Comparison of ENCODE assay signal across 20 cellular contexts in genomic region chr1:21564521-21565095, GRCh38. TPM values are rescaled to one million over a fixed set of nuclear protein-coding genes. Genes with fewer than 3 reads are reported as not detected.
DNase-seq lines count a peak whose midpoint lies in the region; ATAC-seq lines count a peak whose summit lies in the region.
"Had no signal": no experiment of that assay in that cellular context is flagged by ENCODE, and none has a peak within 500 bp of the region (broad histone marks: within the 10 kb centered on the region; RNA-seq: fewer than 3 reads in every experiment).

No MANE protein-coding gene starts in this region.

- no peaks in the 10 kb centered on the region for H3K36me3 Mint-ChIP-seq in stimulated activated effector memory CD8-positive, alpha-beta T cell treated with anti-CD3 and anti-CD28 coated beads, Interleukin-12 subunit alpha, Interleukin-12 subunit beta, amount 100 ng/mL, for 72 hours
- no peaks in the 10 kb centered on the region for H3K36me3 Mint-ChIP-seq in activated naive CD4-positive, alpha-beta T cell treated with anti-CD3 and anti-CD28 coated beads, Interleukin-2, amount 50 U/mL, for 72 hours
- H3K36me3 Mint-ChIP-seq in stimulated activated memory B cell treated with anti-CD40 and anti-IgM and Interleukin-4, amounts not matched to agents 10 μg/mL and 1 μg/mL and 100 μg/mL, for 72 hours = peaks cover 5% of the 10 kb centered on the region

- H3K4me3 Mint-ChIP-seq in stimulated activated effector memory CD8-positive, alpha-beta T cell treated with anti-CD3 and anti-CD28 coated beads, Interleukin-12 subunit alpha, Interleukin-12 subunit beta, amount 100 ng/mL, for 72 hours = no peak overlapping the region
- no peak overlapping the region for H3K4me3 Mint-ChIP-seq in stimulated activated memory B cell treated with anti-CD40 and anti-IgM and Interleukin-4, amounts not matched to agents 10 μg/mL and 1 μg/mL and 100 μg/mL, for 72 hours
- H3K4me3 Mint-ChIP-seq: activated naive CD4-positive, alpha-beta T cell treated with anti-CD3 and anti-CD28 coated beads for 36 hours had no signal

- DNase-seq in Right ventricle myocardium superior (peak; percentile 8), Right ventricle myocardium inferior (ENCODE audit: missing footprints) (no peak), adipocyte (ENCODE audit: low read depth) (no peak), left lobe of liver (ENCODE audit: low spot score) (no peak)
- DNase-seq in stimulated activated effector memory CD8-positive, alpha-beta T cell treated with anti-CD3 and anti-CD28 coated beads, Interleukin-12 subunit alpha, Interleukin-12 subunit beta, amount 100 ng/mL, for 72 hours (ENCODE audit: low spot score in 2 of 2) = no peak
- DNase-seq in activated naive CD4-positive, alpha-beta T cell treated with anti-CD3 and anti-CD28 coated beads, Interleukin-2, amount 50 U/mL, for 72 hours (ENCODE audit: low spot score in 2 of 2) = no peak
- DNase-seq: activated CD8-positive, alpha-beta memory T cell treated with anti-CD3 and anti-CD28 coated beads for 24 hours; activated naive CD4-positive, alpha-beta T cell treated with anti-CD3 and anti-CD28 coated beads for 36 hours; activated T-cell treated with anti-CD3 and anti-CD28 coated beads, Interleukin-2, amount 50 U/mL, for 48 hours; effector memory CD4-positive, alpha-beta T cell; GDM1; mucosa of descending colon; NCI-H1092; NCI-H2081 treated with DMSO at 0.1 percent for 48 hours; stimulated activated CD4-positive, alpha-beta T cell treated with anti-CD3 and anti-CD28 coated beads, Interleukin-15, amount 100 ng/mL, for 24 hours; T1000 had no signal

- ATAC-seq in Right ventricle myocardium superior (ENCODE audit: poor library complexity) = no peak
- no peak for ATAC-seq in Right ventricle myocardium inferior
- peak; percentile 39 for ATAC-seq in left lobe of liver
- peak; percentile 22 for ATAC-seq in stimulated activated effector memory CD8-positive, alpha-beta T cell treated with anti-CD3 and anti-CD28 coated beads, Interleukin-12 subunit alpha, Interleukin-12 subunit beta, amount 100 ng/mL, for 72 hours
- no peak for ATAC-seq in activated naive CD4-positive, alpha-beta T cell treated with anti-CD3 and anti-CD28 coated beads, Interleukin-2, amount 50 U/mL, for 72 hours
- ATAC-seq in HG03039 (IDR thresholded peaks at IDR 0.05; ENCODE audit: unreplicated experiment) = no peak
- ATAC-seq in stimulated activated memory B cell treated with anti-CD40 and anti-IgM and Interleukin-4, amounts not matched to agents 10 μg/mL and 1 μg/mL and 100 μg/mL, for 72 hours = no peak
- ATAC-seq: mucosa of descending colon had no signal

- no peaks in the 10 kb centered on the region for H3K9me3 Mint-ChIP-seq in stimulated activated effector memory CD8-positive, alpha-beta T cell treated with anti-CD3 and anti-CD28 coated beads, Interleukin-12 subunit alpha, Interleukin-12 subunit beta, amount 100 ng/mL, for 72 hours
- no peaks in the 10 kb centered on the region for H3K9me3 Mint-ChIP-seq in activated naive CD4-positive, alpha-beta T cell treated with anti-CD3 and anti-CD28 coated beads, Interleukin-2, amount 50 U/mL, for 72 hours
- no peaks in the 10 kb centered on the region for H3K9me3 Mint-ChIP-seq in stimulated activated memory B cell treated with anti-CD40 and anti-IgM and Interleukin-4, amounts not matched to agents 10 μg/mL and 1 μg/mL and 100 μg/mL, for 72 hours
- H3K9me3 Mint-ChIP-seq: activated naive CD4-positive, alpha-beta T cell treated with anti-CD3 and anti-CD28 coated beads for 36 hours had no signal

- H3K9me3 ChIP-seq in adipocyte (ENCODE audit: control insufficient read depth, low read length) = no peaks in the 10 kb centered on the region
- H3K9me3 ChIP-seq: heart left ventricle, mucosa of descending colon had no signal

- intact Hi-C loops in Right ventricle myocardium superior (cut with DNase I) = no loop called here
- intact Hi-C loops in Right ventricle myocardium inferior (cut with DNase I) = no loop called here

- no peaks in the 10 kb centered on the region for H3K27me3 Mint-ChIP-seq in stimulated activated memory B cell treated with anti-CD40 and anti-IgM and Interleukin-4, amounts not matched to agents 10 μg/mL and 1 μg/mL and 100 μg/mL, for 72 hours

- H3K36me3 ChIP-seq in adipocyte (ENCODE audit: control insufficient read depth, insufficient read depth, low read length, severe bottlenecking) = no peaks in the 10 kb centered on the region
- H3K36me3 ChIP-seq: heart left ventricle had no signal

- H3K4me1 Mint-ChIP-seq in stimulated activated effector memory CD8-positive, alpha-beta T cell treated with anti-CD3 and anti-CD28 coated beads, Interleukin-12 subunit alpha, Interleukin-12 subunit beta, amount 100 ng/mL, for 72 hours = no peaks in the 10 kb centered on the region
- no peaks in the 10 kb centered on the region for H3K4me1 Mint-ChIP-seq in stimulated activated memory B cell treated with anti-CD40 and anti-IgM and Interleukin-4, amounts not matched to agents 10 μg/mL and 1 μg/mL and 100 μg/mL, for 72 hours

- H3K4me3 ChIP-seq in adipocyte (ENCODE audit: low read length) = no peak overlapping the region
- H3K4me3 ChIP-seq: heart left ventricle, mucosa of descending colon had no signal

- H3K9ac ChIP-seq in adipocyte (ENCODE audit: low read length) = peak overlapping the region; percentile 4
- H3K9ac ChIP-seq: KMS-11 had no signal

- peaks cover 32% of the 10 kb centered on the region for H3K4me1 ChIP-seq in adipocyte (ENCODE audit: control insufficient read depth, insufficient read depth, low read length)

- H3K27me3 ChIP-seq in adipocyte (replicated peaks; ENCODE audit: control insufficient read depth, insufficient read depth, low read length) = no peaks in the 10 kb centered on the region
- H3K27me3 ChIP-seq: heart left ventricle had no signal

- no peak overlapping the region for H3K27ac Mint-ChIP-seq in stimulated activated effector memory CD8-positive, alpha-beta T cell treated with anti-CD3 and anti-CD28 coated beads, Interleukin-12 subunit alpha, Interleukin-12 subunit beta, amount 100 ng/mL, for 72 hours
- H3K27ac Mint-ChIP-seq in activated naive CD4-positive, alpha-beta T cell treated with anti-CD3 and anti-CD28 coated beads, Interleukin-2, amount 50 U/mL, for 72 hours = peak overlapping the region in 1 of 2 donors; percentile 50
- no peak overlapping the region for H3K27ac Mint-ChIP-seq in stimulated activated memory B cell treated with anti-CD40 and anti-IgM and Interleukin-4, amounts not matched to agents 10 μg/mL and 1 μg/mL and 100 μg/mL, for 72 hours
- H3K27ac Mint-ChIP-seq: activated naive CD4-positive, alpha-beta T cell treated with anti-CD3 and anti-CD28 coated beads for 36 hours had no signal

RNA-seq across cellular contexts. Expression of gene ALPL, which starts 55.4 kb away (rescaled TPM):
- 9.4 TPM for total RNA-seq in Right ventricle myocardium superior
- total RNA-seq in Right ventricle myocardium inferior = 11.0 TPM
- 29.3 TPM for total RNA-seq in left lobe of liver
- not detected for total RNA-seq in activated naive CD4-positive, alpha-beta T cell treated with anti-CD3 and anti-CD28 coated beads, Interleukin-2, amount 50 U/mL, for 72 hours
- total RNA-seq: activated naive CD4-positive, alpha-beta T cell treated with anti-CD3 and anti-CD28 coated beads for 36 hours had no signal

Comparison
In these comparisons a context has a peak if more than half of its experiments do, and no peak if none do; other contexts are left out.
1. ATAC-seq: peak in left lobe of liver (single experiment) and stimulated activated effector memory CD8-positive, alpha-beta T cell treated with anti-CD3 and anti-CD28 coated beads, Interleukin-12 subunit alpha, Interleukin-12 subunit beta, amount 100 ng/mL, for 72 hours (single experiment); none in Right ventricle myocardium superior (single experiment), Right ventricle myocardium inferior (single experiment), activated naive CD4-positive, alpha-beta T cell treated with anti-CD3 and anti-CD28 coated beads, Interleukin-2, amount 50 U/mL, for 72 hours (0 of 2), HG03039 (single experiment) and stimulated activated memory B cell treated with anti-CD40 and anti-IgM and Interleukin-4, amounts not matched to agents 10 μg/mL and 1 μg/mL and 100 μg/mL, for 72 hours (single experiment).